Comparison of ENCODE assay signal across 9 cellular contexts in genomic region chr14:103122578-103123127, GRCh38. TPM values are rescaled to one million over a fixed set of nuclear protein-coding genes. Genes with fewer than 3 reads are reported as not detected.
DNase-seq lines count a peak whose midpoint lies in the region; ATAC-seq and TF ChIP-seq lines count a peak whose summit lies in the region.
"Had no signal": no experiment of that assay in that cellular context is flagged by ENCODE, and none has a peak within 500 bp of the region (broad histone marks: within the 10 kb centered on the region; RNA-seq: fewer than 3 reads in every experiment).

No MANE protein-coding gene starts in this region.

- peaks cover 20% of the 10 kb centered on the region for H3K4me1 Mint-ChIP-seq in stimulated activated memory B cell treated with anti-CD40 and anti-IgM and Interleukin-4, amounts not matched to agents 10 μg/mL and 1 μg/mL and 100 μg/mL, for 72 hours
- H3K4me1 Mint-ChIP-seq in activated CD4-positive, alpha-beta memory T cell treated with anti-CD3 and anti-CD28 coated beads for 36 hours (ENCODE audit: low read depth), result peaks cover 2% of the 10 kb centered on the region

- intact Hi-C loops in activated CD4-positive, alpha-beta memory T cell treated with anti-CD3 and anti-CD28 coated beads for 36 hours (cut with micrococcal nuclease), result no loop called here

- POLR2A ChIA-PET in activated CD4-positive, alpha-beta memory T cell treated with anti-CD3 and anti-CD28 coated beads for 36 hours (lab: Charles Lee), result no interaction called here

- H4K20me1 ChIP-seq in GM23248 (ENCODE audit: insufficient read depth) (no peaks in the 10 kb centered on the region), hepatocyte (ENCODE audit: insufficient read depth, poor library complexity, severe bottlenecking) (no peaks in the 10 kb centered on the region)

- H3K36me3 Mint-ChIP-seq in stimulated activated memory B cell treated with anti-CD40 and anti-IgM and Interleukin-4, amounts not matched to agents 10 μg/mL and 1 μg/mL and 100 μg/mL, for 72 hours, result peaks cover 6% of the 10 kb centered on the region
- H3K36me3 Mint-ChIP-seq in activated CD4-positive, alpha-beta memory T cell treated with anti-CD3 and anti-CD28 coated beads for 36 hours, result no peaks in the 10 kb centered on the region

- no peaks in the 10 kb centered on the region for H3K27me3 ChIP-seq in GM23248 (replicated peaks; ENCODE audit: insufficient read depth)
- no peaks in the 10 kb centered on the region for H3K27me3 ChIP-seq in SJCRH30
- no peaks in the 10 kb centered on the region for H3K27me3 ChIP-seq in hepatocyte

- no peaks in the 10 kb centered on the region for H3K79me2 ChIP-seq in GM23248 (ENCODE audit: insufficient read depth)
- no peaks in the 10 kb centered on the region for H3K79me2 ChIP-seq in hepatocyte

- WGBS in GM23248 (ENCODE audit: low coverage in 1 of 2, low lambda C conversion rate in 2 of 2, missing lambda C conversion rate in 2 of 2), 2 experiments, result 22 to 29% methylated on average over 18 to 28 of the region's 28 CpGs
- WGBS in hepatocyte (ENCODE audit: low lambda C conversion rate, missing lambda C conversion rate), result 56% methylated on average over 13 of the region's 28 CpGs

- H2AFZ ChIP-seq in GM23248, result peak overlapping the region; percentile 68
- peak overlapping the region; percentile 17 for H2AFZ ChIP-seq in hepatocyte

- H3K27ac ChIP-seq in GM23248, result no peak overlapping the region
- H3K27ac ChIP-seq in SJCRH30, result peak overlapping the region; percentile 63
- peak overlapping the region; percentile 75 for H3K27ac ChIP-seq in hepatocyte

- H3K4me3 ChIP-seq in GM23248, result peak overlapping the region; percentile 64
- H3K4me3 ChIP-seq in SJCRH30, result peak overlapping the region; percentile 41
- no peak overlapping the region for H3K4me3 ChIP-seq in hepatocyte

- peak overlapping the region; percentile 30 for H3K27ac Mint-ChIP-seq in stimulated activated memory B cell treated with anti-CD40 and anti-IgM and Interleukin-4, amounts not matched to agents 10 μg/mL and 1 μg/mL and 100 μg/mL, for 72 hours
- H3K27ac Mint-ChIP-seq in activated CD4-positive, alpha-beta memory T cell treated with anti-CD3 and anti-CD28 coated beads for 36 hours, result no peak overlapping the region

- TF ChIP-seq CTCF in hepatocyte (IDR thresholded peaks at IDR 0.05; ENCODE audit: poor library complexity), result no peak

- no peaks in the 10 kb centered on the region for H3K9me2 ChIP-seq in GM23248 (ENCODE audit: insufficient read depth)
- H3K9me2 ChIP-seq in hepatocyte (replicated peaks; ENCODE audit: insufficient read depth), result no peaks in the 10 kb centered on the region

- no peaks in the 10 kb centered on the region for H3K9me3 Mint-ChIP-seq in stimulated activated memory B cell treated with anti-CD40 and anti-IgM and Interleukin-4, amounts not matched to agents 10 μg/mL and 1 μg/mL and 100 μg/mL, for 72 hours
- no peaks in the 10 kb centered on the region for H3K9me3 Mint-ChIP-seq in activated CD4-positive, alpha-beta memory T cell treated with anti-CD3 and anti-CD28 coated beads for 36 hours

- no peaks in the 10 kb centered on the region for H3F3A ChIP-seq in GM23248 (ENCODE audit: insufficient read depth)

- CTCF ChIA-PET in activated CD4-positive, alpha-beta memory T cell treated with anti-CD3 and anti-CD28 coated beads for 36 hours (lab: Charles Lee), result interaction anchor here (1.0 kb wide), 1 partner anchor 429 kb away, joined by 3 read pairs; no protein-coding TSS in a partner anchor

- in situ Hi-C loops in GM23248 (cut with MboI), result no loop called here

- H3K4me3 Mint-ChIP-seq in stimulated activated memory B cell treated with anti-CD40 and anti-IgM and Interleukin-4, amounts not matched to agents 10 μg/mL and 1 μg/mL and 100 μg/mL, for 72 hours, result peak overlapping the region; percentile 59
- no peak overlapping the region for H3K4me3 Mint-ChIP-seq in activated CD4-positive, alpha-beta memory T cell treated with anti-CD3 and anti-CD28 coated beads for 36 hours

- H3K36me3 ChIP-seq in GM23248 (ENCODE audit: low read depth), result no peaks in the 10 kb centered on the region
- H3K36me3 ChIP-seq in SJCRH30, result no peaks in the 10 kb centered on the region
- H3K36me3 ChIP-seq in hepatocyte (replicated peaks; ENCODE audit: insufficient read depth, low read depth), result no peaks in the 10 kb centered on the region

- peaks cover 34% of the 10 kb centered on the region for H3K27me3 Mint-ChIP-seq in stimulated activated memory B cell treated with anti-CD40 and anti-IgM and Interleukin-4, amounts not matched to agents 10 μg/mL and 1 μg/mL and 100 μg/mL, for 72 hours
- H3K27me3 Mint-ChIP-seq in activated CD4-positive, alpha-beta memory T cell treated with anti-CD3 and anti-CD28 coated beads for 36 hours, result peaks cover 21% of the 10 kb centered on the region

- ATAC-seq in stimulated activated memory B cell treated with anti-CD40 and anti-IgM and Interleukin-4, amounts not matched to agents 10 μg/mL and 1 μg/mL and 100 μg/mL, for 72 hours, result no peak
- ATAC-seq in GM21786 (IDR thresholded peaks at IDR 0.05; ENCODE audit: unreplicated experiment) (no peak), HG03135 (IDR thresholded peaks at IDR 0.05; ENCODE audit: unreplicated experiment) (no peak), esophagus mucosa (no peak)

- H3K9me3 ChIP-seq in GM23248 (ENCODE audit: low read depth), result no peaks in the 10 kb centered on the region
- H3K9me3 ChIP-seq in SJCRH30 (replicated peaks), result no peaks in the 10 kb centered on the region
- H3K9me3 ChIP-seq in hepatocyte (ENCODE audit: low read depth), result no peaks in the 10 kb centered on the region

- DNase-seq in GM23248, result peak; percentile 24
- DNase-seq in SJCRH30, result peak; percentile 65 to 72
- no peak for DNase-seq in hepatocyte (ENCODE audit: low spot score)
- no peak for DNase-seq in activated CD4-positive, alpha-beta memory T cell treated with anti-CD3 and anti-CD28 coated beads for 36 hours

- H3K4me1 ChIP-seq in GM23248 (ENCODE audit: insufficient read depth) (no peaks in the 10 kb centered on the region), SJCRH30 (peaks cover 34% of the 10 kb centered on the region), hepatocyte (ENCODE audit: insufficient read depth) (peaks cover 30% of the 10 kb centered on the region)

- peak overlapping the region; percentile 71 for H3K9ac ChIP-seq in GM23248

- peak overlapping the region; percentile 7 for H3K4me2 ChIP-seq in GM23248 (ENCODE audit: unreplicated experiment)
- peak overlapping the region; percentile 90 for H3K4me2 ChIP-seq in hepatocyte

RNA-seq across cellular contexts. Expression of gene TNFAIP2, which starts 0.6 kb away (rescaled TPM):
- 45.0 and 51.8 TPM in 2 replicates for total RNA-seq in GM23248 (2014; rRNA removed; shearing (Covaris generic))
- 9.2 and 9.6 TPM in 2 replicates for polyA plus RNA-seq in GM23248 (2016; fragmentation: Nextera tagmentation; extraction: Ambion mirVana)
- 4.6 and 5.9 TPM in 2 replicates for total RNA-seq in SJCRH30 (2014; rRNA removed; shearing (Covaris generic))
- total RNA-seq in hepatocyte, result 14.0 and 16.0 TPM in 2 replicates
- polyA plus RNA-seq in hepatocyte, result 14.2 and 28.2 TPM in 2 replicates
- under 1 TPM; 0.50 to 0.56 TPM for total RNA-seq in activated CD4-positive, alpha-beta memory T cell treated with anti-CD3 and anti-CD28 coated beads for 36 hours
- 85.3 TPM for total RNA-seq in esophagus mucosa

RNA-seq across cellular contexts. Expression of gene EXOC3L4, which starts 28.1 kb away (rescaled TPM):
- total RNA-seq in GM23248 (2014; rRNA removed; shearing (Covaris generic)), result not detected in 2 replicates
- polyA plus RNA-seq in GM23248 (2016; fragmentation: Nextera tagmentation; extraction: Ambion mirVana) (not detected in 2 replicates), hepatocyte (31.0 and 40.3 TPM in 2 replicates)
- not detected in 2 replicates for total RNA-seq in SJCRH30 (2014; rRNA removed; shearing (Covaris generic))
- total RNA-seq in hepatocyte (12.4 and 35.3 TPM in 2 replicates), esophagus mucosa (0.20 TPM)
- not detected for total RNA-seq in activated CD4-positive, alpha-beta memory T cell treated with anti-CD3 and anti-CD28 coated beads for 36 hours
- total RNA-seq: H4 had no signal

RNA-seq across cellular contexts. Expression of gene LBHD2, which starts 38.6 kb away (rescaled TPM):
- not detected in 2 replicates for total RNA-seq in GM23248 (2014; rRNA removed; shearing (Covaris generic))
- polyA plus RNA-seq in GM23248 (2016; fragmentation: Nextera tagmentation; extraction: Ambion mirVana) (not detected in 2 replicates), hepatocyte (0.21 TPM in 1 of 2 replicates, not detected in the other)
- total RNA-seq in SJCRH30 (2014; rRNA removed; shearing (Covaris generic)), result not detected in 2 replicates
- total RNA-seq in hepatocyte (not detected in 2 replicates), esophagus mucosa (not detected)
- not detected for total RNA-seq in activated CD4-positive, alpha-beta memory T cell treated with anti-CD3 and anti-CD28 coated beads for 36 hours
- total RNA-seq: H4 had no signal

Comparison
In these comparisons a context has a peak if more than half of its experiments do, and no peak if none do; other contexts are left out.
1. DNase-seq: peak in GM23248 (single experiment) and SJCRH30 (2 of 2); none in hepatocyte (single experiment) and activated CD4-positive, alpha-beta memory T cell treated with anti-CD3 and anti-CD28 coated beads for 36 hours (single experiment).
2. RNA of gene EXOC3L4, which starts 28.1 kb away (total RNA-seq): 12.4 to 35.3 TPM in hepatocyte; 0.20 TPM in esophagus mucosa (single experiment), not detected in GM23248, not detected in SJCRH30 and not detected in activated CD4-positive, alpha-beta memory T cell treated with anti-CD3 and anti-CD28 coated beads for 36 hours; every median in the first group is over 10 times any median in the second.